19 cellular contexts compared by ENCODE assay signal in genomic region chr16:77037696-77038347, GRCh38.
"Had no signal": no experiment of that assay in that cellular context is flagged by ENCODE, and none has a peak within 500 bp of the region (broad histone marks: within the 10 kb centered on the region; RNA-seq: fewer than 3 reads in every experiment).

No MANE protein-coding gene starts in this region.

- H3K4me1 ChIP-seq: esophagus squamous epithelium, psoas muscle, testis, tibial nerve had no signal

- ATAC-seq: left cardiac atrium; left ventricle myocardium superior; naive thymus-derived CD4-positive, alpha-beta T cell; psoas muscle; sciatic nerve; stimulated activated naive B cell treated with anti-CD40 and anti-IgM and Interleukin-4, amounts not matched to agents 10 μg/mL and 1 μg/mL and 100 μg/mL, for 72 hours; stimulated activated naive CD8-positive, alpha-beta T cell treated with anti-CD3 and anti-CD28 coated beads, Interleukin-15, amount 100 ng/mL, for 72 hours had no signal

- H3K27me3 ChIP-seq: esophagus squamous epithelium, neutrophil, testis, tibial nerve had no signal

- H3K36me3 Mint-ChIP-seq: immature natural killer cell; naive thymus-derived CD4-positive, alpha-beta T cell; stimulated activated naive B cell treated with anti-CD40 and anti-IgM and Interleukin-4, amounts not matched to agents 10 μg/mL and 1 μg/mL and 100 μg/mL, for 72 hours had no signal

- H3K27ac ChIP-seq: esophagus squamous epithelium, neutrophil, psoas muscle, testis, tibial nerve had no signal

- H3K4me3 ChIP-seq: esophagus squamous epithelium, lung, psoas muscle, testis, tibial nerve had no signal

- H3K4me1 Mint-ChIP-seq: immature natural killer cell; naive thymus-derived CD4-positive, alpha-beta T cell; stimulated activated naive B cell treated with anti-CD40 and anti-IgM and Interleukin-4, amounts not matched to agents 10 μg/mL and 1 μg/mL and 100 μg/mL, for 72 hours; stimulated activated naive CD8-positive, alpha-beta T cell treated with anti-CD3 and anti-CD28 coated beads, Interleukin-15, amount 100 ng/mL, for 72 hours had no signal

- H3K36me3 ChIP-seq: esophagus squamous epithelium, neutrophil, tibial nerve had no signal

- H3K9me3 ChIP-seq: esophagus squamous epithelium, neutrophil, testis had no signal

- H3K4me3 Mint-ChIP-seq: immature natural killer cell; naive thymus-derived CD4-positive, alpha-beta T cell; stimulated activated naive B cell treated with anti-CD40 and anti-IgM and Interleukin-4, amounts not matched to agents 10 μg/mL and 1 μg/mL and 100 μg/mL, for 72 hours; stimulated activated naive CD8-positive, alpha-beta T cell treated with anti-CD3 and anti-CD28 coated beads, Interleukin-15, amount 100 ng/mL, for 72 hours had no signal

- H3K27ac Mint-ChIP-seq: immature natural killer cell; naive thymus-derived CD4-positive, alpha-beta T cell; stimulated activated naive B cell treated with anti-CD40 and anti-IgM and Interleukin-4, amounts not matched to agents 10 μg/mL and 1 μg/mL and 100 μg/mL, for 72 hours; stimulated activated naive CD8-positive, alpha-beta T cell treated with anti-CD3 and anti-CD28 coated beads, Interleukin-15, amount 100 ng/mL, for 72 hours had no signal

- DNase-seq: effector memory CD4-positive, alpha-beta T cell; esophagus squamous epithelium; foreskin fibroblast; immature natural killer cell; kidney; left cardiac atrium; left ventricle myocardium superior; naive thymus-derived CD4-positive, alpha-beta T cell; psoas muscle; retina; stimulated activated CD4-positive, alpha-beta T cell treated with anti-CD3 and anti-CD28 coated beads, Interleukin-2, amount 100 ng/mL, for 24 hours; stimulated activated CD4-positive, alpha-beta T cell treated with anti-CD3 and anti-CD28 coated beads, Interleukin-4, amount 100 ng/mL, for 4 hours; stimulated activated naive B cell treated with anti-CD40 and anti-IgM and Interleukin-4, amounts not matched to agents 10 μg/mL and 1 μg/mL and 100 μg/mL, for 72 hours; stimulated activated naive CD8-positive, alpha-beta T cell treated with anti-CD3 and anti-CD28 coated beads, Interleukin-15, amount 100 ng/mL, for 72 hours; testis had no signal
